In the genomic region with DNA sequence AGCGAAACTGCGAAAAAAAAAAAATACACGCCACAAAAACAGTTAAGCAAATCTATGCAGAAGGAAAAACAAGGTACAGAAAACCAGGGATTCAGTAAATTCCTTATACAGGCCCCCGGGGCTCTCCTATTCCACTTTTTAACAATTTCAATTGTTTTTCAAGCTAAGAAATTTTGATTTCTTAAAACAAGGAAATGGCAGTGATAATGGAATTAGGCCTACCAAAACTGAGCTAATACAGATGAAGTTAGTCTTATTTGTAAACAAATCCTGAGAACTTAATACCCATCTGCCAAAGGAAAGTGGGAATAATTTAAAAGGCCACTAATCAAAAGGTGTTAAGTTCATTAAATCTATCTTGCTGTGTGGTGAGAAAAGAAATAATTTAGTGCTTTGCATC, we compare ENCODE assay signal across 27 cellular contexts.
"Had no signal": no experiment of that assay in that cellular context is flagged by ENCODE, and none has a peak within 500 bp of the region (broad histone marks: within the 10 kb centered on the region; RNA-seq: fewer than 3 reads in every experiment).

No MANE protein-coding gene starts in this region.

- H3K4me1 ChIP-seq: suprapubic skin, testis, thyroid gland, tibial artery, tibial nerve, transverse colon, upper lobe of right lung, uterus had no signal

- H3K36me3 ChIP-seq: suprapubic skin, thoracic aorta, tibial nerve, upper lobe of right lung, uterus had no signal

- H3K9me3 ChIP-seq: stomach, suprapubic skin, testis, thoracic aorta, thyroid gland, tibial artery, tibial nerve, transverse colon, upper lobe of left lung, upper lobe of right lung, uterus, vagina had no signal

- H3K27me3 ChIP-seq: stomach, suprapubic skin, testis, thyroid gland, tibial artery, tibial nerve, transverse colon, upper lobe of left lung, upper lobe of right lung, uterus, vagina had no signal

- DNase-seq: stimulated activated CD4-positive, alpha-beta T cell treated with anti-CD3 and anti-CD28 coated beads, Interleukin-2, amount 100 ng/mL, for 48 hours; stimulated activated CD4-positive, alpha-beta T cell treated with anti-CD3 and anti-CD28 coated beads, Interleukin-4, amount 100 ng/mL, for 1 hour; stimulated activated CD4-positive, alpha-beta T cell treated with anti-CD3 and anti-CD28 coated beads, Interleukin-4, amount 100 ng/mL, for 24 hours; stimulated activated CD4-positive, alpha-beta T cell treated with anti-CD3 and anti-CD28 coated beads, Interleukin-4, amount 100 ng/mL, for 4 hours; stimulated activated CD8-positive, alpha-beta memory T cell treated with anti-CD3 and anti-CD28 coated beads, Interleukin-4, amount 100 ng/mL, for 48 hours; stimulated activated naive B cell treated with anti-CD40 and anti-IgM and Interleukin-4, amounts not matched to agents 10 μg/mL and 1 μg/mL and 100 μg/mL, for 72 hours; stimulated activated naive CD4-positive, alpha-beta T cell; stimulated activated naive CD4-positive, alpha-beta T cell treated with Interleukin-2 at 50 U/mL for 16 hours; stimulated activated naive CD8-positive, alpha-beta T cell treated with anti-CD3 and anti-CD28 coated beads, Interleukin-15, amount 100 ng/mL, for 72 hours; stimulated activated naive CD8-positive, alpha-beta T cell treated with anti-CD3 and anti-CD28 coated beads, Interleukin-15, Interleukin-2, amounts not matched to agents 100 U/mL and 50 U/mL, for 24 hours; stomach; substantia nigra; testis; thyroid gland; tibial artery; transverse colon; trophoblast cell; upper lobe of left lung; upper lobe of right lung; uterus had no signal

- H3K27ac ChIP-seq: stomach, suprapubic skin, testis, thoracic aorta, thyroid gland, tibial artery, tibial nerve, transverse colon, upper lobe of left lung, upper lobe of right lung, uterus, vagina had no signal

- FAIRE-seq: urothelium cell line had no signal

- ATAC-seq: stimulated activated effector memory CD8-positive, alpha-beta T cell treated with anti-CD3 and anti-CD28 coated beads, Interleukin-12 subunit alpha, Interleukin-12 subunit beta, amount 100 ng/mL, for 72 hours; stimulated activated memory B cell treated with anti-CD40 and anti-IgM and Interleukin-4, amounts not matched to agents 10 μg/mL and 1 μg/mL and 100 μg/mL, for 72 hours; stimulated activated naive B cell treated with anti-CD40 and anti-IgM and Interleukin-4, amounts not matched to agents 10 μg/mL and 1 μg/mL and 100 μg/mL, for 72 hours; stimulated activated naive CD8-positive, alpha-beta T cell treated with anti-CD3 and anti-CD28 coated beads, Interleukin-15, amount 100 ng/mL, for 72 hours; stimulated activated naive CD8-positive, alpha-beta T cell treated with anti-CD3 and anti-CD28 coated beads, Interleukin-15, Interleukin-2, amounts not matched to agents 100 U/mL and 50 U/mL, for 24 hours; upper lobe of right lung had no signal

- H3K4me3 ChIP-seq: stomach, suprapubic skin, testis, thoracic aorta, thyroid gland, tibial artery, tibial nerve, transverse colon, upper lobe of left lung, upper lobe of right lung, uterus, vagina had no signal
